In the genomic region with DNA sequence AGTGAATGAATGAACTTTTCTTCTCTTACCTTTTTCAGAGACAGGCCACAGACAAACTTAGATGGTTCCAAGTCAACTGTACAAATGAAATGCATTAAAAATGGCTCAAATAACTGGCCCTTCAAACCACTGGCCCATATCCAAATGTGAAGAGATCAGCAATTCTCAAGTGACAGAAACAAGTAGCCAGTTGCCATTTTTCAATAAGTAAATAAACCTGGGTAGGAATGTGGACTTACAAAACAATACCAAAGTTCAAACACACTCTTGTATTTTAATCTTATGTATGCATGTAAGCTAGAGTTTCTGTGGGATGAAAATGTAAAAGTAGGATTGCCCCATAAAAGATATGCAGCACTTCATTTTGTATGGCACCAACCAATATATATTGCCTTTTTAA, we compare ENCODE assay signal across 23 cellular contexts.
"Had no signal": no experiment of that assay in that cellular context is flagged by ENCODE, and none has a peak within 500 bp of the region (broad histone marks: within the 10 kb centered on the region; RNA-seq: fewer than 3 reads in every experiment).

No MANE protein-coding gene starts in this region.

- H3K27ac ChIP-seq: lower lobe of right lung, pancreas, tibial artery, upper lobe of left lung, uterus had no signal

- H3K36me3 Mint-ChIP-seq: natural killer cell treated with Interleukin-12 subunit alpha and Interleukin-12 subunit beta and Interleukin-15 and Interleukin-18, amount 100 ng/mL, for 72 hours; stimulated activated effector memory CD8-positive, alpha-beta T cell treated with anti-CD3 and anti-CD28 coated beads, Interleukin-12 subunit alpha, Interleukin-12 subunit beta, amount 100 ng/mL, for 72 hours had no signal

- H3K4me1 ChIP-seq: uterus had no signal

- H3K4me1 Mint-ChIP-seq: stimulated activated effector memory CD8-positive, alpha-beta T cell treated with anti-CD3 and anti-CD28 coated beads, Interleukin-12 subunit alpha, Interleukin-12 subunit beta, amount 100 ng/mL, for 72 hours had no signal

- H3K27me3 ChIP-seq: dorsolateral prefrontal cortex, gastrocnemius medialis, heart right ventricle, pancreas, tibial artery, upper lobe of left lung, uterus had no signal

- H3K27ac Mint-ChIP-seq: natural killer cell treated with Interleukin-12 subunit alpha and Interleukin-12 subunit beta and Interleukin-15 and Interleukin-18, amount 100 ng/mL, for 72 hours; progenitor cell of endocrine pancreas; stimulated activated effector memory CD8-positive, alpha-beta T cell treated with anti-CD3 and anti-CD28 coated beads, Interleukin-12 subunit alpha, Interleukin-12 subunit beta, amount 100 ng/mL, for 72 hours had no signal

- H3K4me3 ChIP-seq: dorsolateral prefrontal cortex, gastrocnemius medialis, heart right ventricle, lower lobe of right lung, pancreas, tibial artery, upper lobe of left lung, uterus had no signal

- H3K9me3 Mint-ChIP-seq: stimulated activated effector memory CD8-positive, alpha-beta T cell treated with anti-CD3 and anti-CD28 coated beads, Interleukin-12 subunit alpha, Interleukin-12 subunit beta, amount 100 ng/mL, for 72 hours had no signal

- H3K27me3 Mint-ChIP-seq: progenitor cell of endocrine pancreas had no signal

- H3K36me3 ChIP-seq: gastrocnemius medialis, heart right ventricle, lower lobe of right lung, pancreas, tibial artery, upper lobe of left lung, uterus had no signal

- ATAC-seq: esophagus mucosa; gastrocnemius medialis; heart right ventricle; natural killer cell treated with Interleukin-12 subunit alpha and Interleukin-12 subunit beta and Interleukin-15 and Interleukin-18, amount 100 ng/mL, for 72 hours; pancreas; right cardiac atrium; stimulated activated effector memory CD8-positive, alpha-beta T cell treated with anti-CD3 and anti-CD28 coated beads, Interleukin-12 subunit alpha, Interleukin-12 subunit beta, amount 100 ng/mL, for 72 hours; stimulated activated naive CD8-positive, alpha-beta T cell treated with anti-CD3 and anti-CD28 coated beads, Interleukin-15, Interleukin-2, amounts not matched to agents 100 U/mL and 50 U/mL, for 24 hours had no signal

- DNase-seq: cortex of kidney; dorsolateral prefrontal cortex; effector memory CD4-positive, alpha-beta T cell; gastrocnemius medialis; heart right ventricle; hypothalamus; kidney glomerular epithelial cell; lower lobe of right lung; mesenchymal stem cell; midbrain; occipital lobe; pancreas; right cardiac atrium; stimulated activated CD4-positive, alpha-beta T cell treated with anti-CD3 and anti-CD28 coated beads, Interleukin-4, amount 100 ng/mL, for 1 hour; stimulated activated CD8-positive, alpha-beta memory T cell treated with anti-CD3 and anti-CD28 coated beads, Interleukin-4, amount 100 ng/mL, for 48 hours; stimulated activated naive CD8-positive, alpha-beta T cell treated with anti-CD3 and anti-CD28 coated beads, Interleukin-15, Interleukin-2, amounts not matched to agents 100 U/mL and 50 U/mL, for 24 hours; tibial artery; upper lobe of left lung; uterus had no signal

- H3K9me3 ChIP-seq: gastrocnemius medialis, heart right ventricle, lower lobe of right lung, pancreas, tibial artery, upper lobe of left lung, uterus had no signal

- H3K4me3 Mint-ChIP-seq: natural killer cell treated with Interleukin-12 subunit alpha and Interleukin-12 subunit beta and Interleukin-15 and Interleukin-18, amount 100 ng/mL, for 72 hours; stimulated activated effector memory CD8-positive, alpha-beta T cell treated with anti-CD3 and anti-CD28 coated beads, Interleukin-12 subunit alpha, Interleukin-12 subunit beta, amount 100 ng/mL, for 72 hours had no signal
